ENCODE assay signal across 23 cellular contexts in genomic region chr12:113088037-113088436, GRCh38. TPM values are rescaled to one million over a fixed set of nuclear protein-coding genes. Genes with fewer than 3 reads are reported as not detected.
A peak's percentile ranks its signal among the peaks of the same experiment; 100 is the strongest.
DNase-seq lines count a peak whose midpoint lies in the region; ATAC-seq, FAIRE-seq and TF ChIP-seq lines count a peak whose summit lies in the region.
"Had no signal": no experiment of that assay in that cellular context is flagged by ENCODE, and none has a peak within 500 bp of the region (broad histone marks: within the 10 kb centered on the region; RNA-seq: fewer than 3 reads in every experiment).

No MANE protein-coding gene starts in this region.

- intact Hi-C loops in OCI-LY7 (cut with micrococcal nuclease; ENCODE audit: unreplicated experiment) = no loop called here

- peaks cover 96% of the 10 kb centered on the region for H3K4me1 Mint-ChIP-seq in activated naive CD4-positive, alpha-beta T cell treated with anti-CD3 and anti-CD28 coated beads, Interleukin-2, amount 50 U/mL, for 24 hours
- peaks cover 55% of the 10 kb centered on the region for H3K4me1 Mint-ChIP-seq in activated naive CD4-positive, alpha-beta T cell treated with anti-CD3 and anti-CD28 coated beads, Interleukin-2, amount 10 ng/mL, durations not matched to agents 7 days and 5 days
- peaks cover 86 to 100% of the 10 kb centered on the region in 2 donors for H3K4me1 Mint-ChIP-seq in stimulated activated naive B cell treated with anti-CD40 and anti-IgM and Interleukin-4, amounts not matched to agents 10 μg/mL and 1 μg/mL and 100 μg/mL, for 72 hours

- no peak overlapping the region for H2BK120ac ChIP-seq in H1 (replicated peaks; ENCODE audit: low read depth, low read length)

- peaks cover 4% of the 10 kb centered on the region for H3K36me3 Mint-ChIP-seq in activated naive CD4-positive, alpha-beta T cell treated with anti-CD3 and anti-CD28 coated beads, Interleukin-2, amount 50 U/mL, for 24 hours
- no peaks in the 10 kb centered on the region for H3K36me3 Mint-ChIP-seq in activated naive CD4-positive, alpha-beta T cell treated with anti-CD3 and anti-CD28 coated beads, Interleukin-2, amount 10 ng/mL, durations not matched to agents 7 days and 5 days
- peaks cover 84 to 93% of the 10 kb centered on the region in 2 donors for H3K36me3 Mint-ChIP-seq in stimulated activated naive B cell treated with anti-CD40 and anti-IgM and Interleukin-4, amounts not matched to agents 10 μg/mL and 1 μg/mL and 100 μg/mL, for 72 hours

- POLR2A ChIA-PET in OCI-LY7 (lab: Charles Lee) = interaction anchor here (0.7 kb wide), 1 partner anchor 242 kb away, joined by 3 read pairs; no protein-coding TSS in a partner anchor
- POLR2A ChIA-PET in H1 (lab: Charles Lee; ENCODE audit: partially characterized antibody) = interaction anchor here (0.9 kb wide), 1 partner anchor 17 kb away, joined by 3 read pairs; no protein-coding TSS in a partner anchor

- peak overlapping the region; percentile 72 for H3K4me3 Mint-ChIP-seq in activated naive CD4-positive, alpha-beta T cell treated with anti-CD3 and anti-CD28 coated beads, Interleukin-2, amount 50 U/mL, for 24 hours
- H3K4me3 Mint-ChIP-seq in activated naive CD4-positive, alpha-beta T cell treated with anti-CD3 and anti-CD28 coated beads, Interleukin-2, amount 10 ng/mL, durations not matched to agents 7 days and 5 days = no peak overlapping the region
- H3K4me3 Mint-ChIP-seq in stimulated activated naive B cell treated with anti-CD40 and anti-IgM and Interleukin-4, amounts not matched to agents 10 μg/mL and 1 μg/mL and 100 μg/mL, for 72 hours = peak overlapping the region; percentile 42 to 51

- no peak overlapping the region for H2AK5ac ChIP-seq in H1 (ENCODE audit: low read depth, low read length)

- H2BK5ac ChIP-seq in H1 (ENCODE audit: low read depth, low read length) = no peak overlapping the region

- H3K27me3 ChIP-seq in H1 (replicated peaks in 1 of 4; ENCODE audit: control insufficient read depth in 3 of 4, extremely low read depth in 1 of 4, insufficient read depth in 3 of 4, low read length in 3 of 4) = no peaks in the 10 kb centered on the region
- H3K27me3 ChIP-seq: ovary, Peyer's patch had no signal

- no peaks in the 10 kb centered on the region for H3K79me1 ChIP-seq in H1 (ENCODE audit: low read depth, low read length)

- H3K9me3 ChIP-seq in OCI-LY7 (ENCODE audit: low read length) (no peaks in the 10 kb centered on the region), H1 (ENCODE audit: insufficient read depth in 2 of 2, low read depth in 1 of 2, low read length in 1 of 2) (no peaks in the 10 kb centered on the region)
- H3K9me3 ChIP-seq: HAP-1, ovary, Peyer's patch, SK-N-SH, stomach had no signal

- 83% methylated on average over 3 of the region's 3 CpGs; no CpG with 5 or more reads in 1 of the 2 experiments for WGBS in H1 (ENCODE audit: extremely low coverage in 1 of 2, insufficient coverage in 1 of 2, insufficient read length in 1 of 2, insufficient replicate concordance in 2 of 2, low coverage in 1 of 2, low lambda C conversion rate in 2 of 2, missing lambda C conversion rate in 1 of 2), 2 experiments

- no peak for TF ChIP-seq RAD21 in H1 (IDR thresholded peaks at IDR 0.05 in 1 of 2, conservative IDR thresholded peaks at IDR 0.05 in 1 of 2; ENCODE audit: low read depth in 2 of 2, low read length in 2 of 2)

- H3K4me1 ChIP-seq in OCI-LY7 (ENCODE audit: insufficient read depth, low read length, poor library complexity, severe bottlenecking) = peaks cover 100% of the 10 kb centered on the region
- H3K4me1 ChIP-seq in H1 (replicated peaks in 1 of 4; ENCODE audit: control insufficient read depth in 3 of 4, insufficient read depth in 4 of 4, low read length in 3 of 4) = peaks cover 0 to 10% (median 7%) of the 10 kb centered on the region in 4 experiments; a peak in 5 of 7 replicates
- H3K4me1 ChIP-seq: HAP-1 had no signal

- H3K27ac ChIP-seq in OCI-LY7 (ENCODE audit: low read depth, low read length, poor library complexity, severe bottlenecking) = peak overlapping the region; percentile 97
- no peak overlapping the region for H3K27ac ChIP-seq in H1 (ENCODE audit: low read depth, low read length)
- H3K27ac ChIP-seq: ovary, stomach had no signal

- FAIRE-seq in H1 (lab: Jason Lieb, UNC) = no peak
- FAIRE-seq: endometrium, GM12892 had no signal

- no peak overlapping the region for H3K18ac ChIP-seq in H1 (ENCODE audit: extremely low read depth, low read length)

- H2BK12ac ChIP-seq in H1 (ENCODE audit: low read depth, low read length) = no peak overlapping the region

- H3K4me2 ChIP-seq in OCI-LY7 (ENCODE audit: low read length) = peak overlapping the region; percentile 79
- no peak overlapping the region for H3K4me2 ChIP-seq in H1 (ENCODE audit: insufficient read depth in 1 of 2, low read depth in 2 of 2, low read length in 2 of 2)
- H3K4me2 ChIP-seq: SK-N-SH had no signal

- no peak for TF ChIP-seq EP300 in H1 (IDR thresholded peaks at IDR 0.05; ENCODE audit: borderline replicate concordance in 1 of 2, low read depth in 2 of 2, low read length in 2 of 2)

- H3K36me3 ChIP-seq in OCI-LY7 (ENCODE audit: insufficient read depth, low read length) (peaks cover 99% of the 10 kb centered on the region), H1 (ENCODE audit: control insufficient read depth in 2 of 4, insufficient read depth in 4 of 4, low read length in 3 of 4) (no peaks in the 10 kb centered on the region)
- H3K36me3 ChIP-seq: HAP-1, ovary, Peyer's patch, stomach had no signal

- no peaks in the 10 kb centered on the region; the same call in 1 of the 2 replicates for H3K23me2 ChIP-seq in H1 (ENCODE audit: low read depth, low read length)

- no peak overlapping the region for H3K9ac ChIP-seq in H1 (replicated peaks in 1 of 4; ENCODE audit: extremely low read depth in 1 of 4, low read depth in 3 of 4, low read length in 3 of 4)
- H3K9ac ChIP-seq: SK-N-SH had no signal

- no peak overlapping the region for H4K8ac ChIP-seq in H1 (ENCODE audit: extremely low read depth, insufficient read depth, low read length)

- ATAC-seq in stimulated activated naive B cell treated with anti-CD40 and anti-IgM and Interleukin-4, amounts not matched to agents 10 μg/mL and 1 μg/mL and 100 μg/mL, for 72 hours (replicated peaks) = no peak
- ATAC-seq in HG03097 (IDR thresholded peaks at IDR 0.05; ENCODE audit: low FRiP score, unreplicated experiment) (no peak), HG02981 (IDR thresholded peaks at IDR 0.05; ENCODE audit: unreplicated experiment) (no peak)

- H3K23ac ChIP-seq in H1 (ENCODE audit: insufficient read length) = no peak overlapping the region

- H4K20me1 ChIP-seq in OCI-LY7 (ENCODE audit: insufficient read depth, low read length) (peaks cover 7% of the 10 kb centered on the region; the same call in 1 of the 2 replicates), H1 (replicated peaks in 1 of 2; ENCODE audit: control insufficient read depth in 1 of 2, insufficient read depth in 2 of 2, low read length in 2 of 2) (peaks cover 0 to 2% of the 10 kb centered on the region in 2 experiments)

- TF ChIP-seq POLR2A in H1 (IDR thresholded peaks at IDR 0.05; ENCODE audit: control extremely low read depth in 1 of 2, low read depth in 2 of 2, low read length in 2 of 2) = no peak

- no peak overlapping the region for H2BK20ac ChIP-seq in H1 (ENCODE audit: low read length)

- H2AFZ ChIP-seq in OCI-LY7 (ENCODE audit: low read length) (no peak overlapping the region), H1 (ENCODE audit: low read length) (no peak overlapping the region)

- peak overlapping the region; percentile 51 for H4K91ac ChIP-seq in H1 (replicated peaks; ENCODE audit: insufficient read length, low read length)

- no peaks in the 10 kb centered on the region for H3K9me2 ChIP-seq in OCI-LY7 (ENCODE audit: insufficient read depth, low read length)
- H3K9me2 ChIP-seq: SK-N-SH had no signal

- peaks cover 90% of the 10 kb centered on the region for H3K79me2 ChIP-seq in OCI-LY7 (ENCODE audit: insufficient read depth, low read depth, low read length)
- H3K79me2 ChIP-seq in H1 (ENCODE audit: control insufficient read depth in 1 of 2, insufficient read depth in 2 of 2, low read length in 2 of 2) = no peaks in the 10 kb centered on the region

- no peak for TF ChIP-seq CTCF in OCI-LY7 (conservative IDR thresholded peaks at IDR 0.05; ENCODE audit: low read length)
- TF ChIP-seq CTCF in H1 (IDR thresholded peaks at IDR 0.05; ENCODE audit: control extremely low read depth in 1 of 3, insufficient read depth in 1 of 3, low read depth in 1 of 3, low read length in 3 of 3) = no peak

- H2BK15ac ChIP-seq in H1 (ENCODE audit: low read length) = peak overlapping the region; percentile 65; the same call in 1 of the 2 replicates

- no TSS peak for BruUV-seq in OCI-LY7 (replicated peaks; lab: Mats Ljungman, UMichigan)

- CTCF ChIA-PET in activated naive CD4-positive, alpha-beta T cell treated with anti-CD3 and anti-CD28 coated beads, Interleukin-2, amount 10 ng/mL, durations not matched to agents 7 days and 5 days (lab: Charles Lee) = interaction anchor here (0.6 to 1.5 kb wide), 2 partner anchors 38 to 87 kb away, joined by 3 to 4 read pairs; no protein-coding TSS in a partner anchor
- CTCF ChIA-PET in OCI-LY7 (lab: Charles Lee; ENCODE audit: unreplicated experiment) = interaction anchor here (1.3 kb wide), 1 partner anchor 39 kb away, joined by 4 read pairs; no protein-coding TSS in a partner anchor
- CTCF ChIA-PET in H1 (lab: Charles Lee; ENCODE audit: partially characterized antibody) = interaction anchor here (1.1 to 1.6 kb wide), 4 partner anchors 8 to 81 kb away, joined by 3 to 5 read pairs (median 3); no protein-coding TSS in a partner anchor

- H3K4me3 ChIP-seq in OCI-LY7 (ENCODE audit: low read depth, low read length, poor library complexity, severe bottlenecking) = peak overlapping the region; percentile 37
- no peak overlapping the region for H3K4me3 ChIP-seq in H1 (ENCODE audit: extremely low read depth in 1 of 4, insufficient read depth in 2 of 4, low read depth in 3 of 4, low read length in 4 of 4)
- H3K4me3 ChIP-seq: HAP-1, ovary, Peyer's patch, stomach had no signal

- no peak for DNase-seq in activated naive CD4-positive, alpha-beta T cell treated with anti-CD3 and anti-CD28 coated beads, Interleukin-2, amount 10 ng/mL, durations not matched to agents 7 days and 5 days
- DNase-seq in OCI-LY7 (ENCODE audit: low spot score) = peak; percentile 48
- no peak for DNase-seq in H1 (ENCODE audit: low read depth in 1 of 2, low spot score in 2 of 2)
- no peak for DNase-seq in stimulated activated naive B cell treated with anti-CD40 and anti-IgM and Interleukin-4, amounts not matched to agents 10 μg/mL and 1 μg/mL and 100 μg/mL, for 72 hours
- no peak for DNase-seq in SHP77 (lab: John Stamatoyannopoulos, UW)
- DNase-seq: activated CD4-positive, alpha-beta T cell treated with anti-CD3 and anti-CD28 coated beads for 48 hours; activated naive CD4-positive, alpha-beta T cell treated with anti-CD3 and anti-CD28 coated beads for 36 hours; C1 segment of cervical spinal cord; DMS153; head of caudate nucleus; IMR-90; MV-4-11; NCI-H187 treated with DMSO at 0.1 percent for 48 hours; ovary; Peyer's patch; SK-N-SH; stomach had no signal

- no peak overlapping the region for H3K56ac ChIP-seq in H1 (replicated peaks; ENCODE audit: insufficient read length, low read depth, low read length)

- no peaks in the 10 kb centered on the region for H3K27me3 Mint-ChIP-seq in activated naive CD4-positive, alpha-beta T cell treated with anti-CD3 and anti-CD28 coated beads, Interleukin-2, amount 50 U/mL, for 24 hours
- H3K27me3 Mint-ChIP-seq in activated naive CD4-positive, alpha-beta T cell treated with anti-CD3 and anti-CD28 coated beads, Interleukin-2, amount 10 ng/mL, durations not matched to agents 7 days and 5 days = peaks cover 8% of the 10 kb centered on the region
- no peaks in the 10 kb centered on the region for H3K27me3 Mint-ChIP-seq in stimulated activated naive B cell treated with anti-CD40 and anti-IgM and Interleukin-4, amounts not matched to agents 10 μg/mL and 1 μg/mL and 100 μg/mL, for 72 hours

- no peak overlapping the region for H4K5ac ChIP-seq in H1 (ENCODE audit: insufficient read length, low read depth, low read length)

- H3K4ac ChIP-seq in H1 (replicated peaks; ENCODE audit: insufficient read length, low read depth, low read length) = no peak overlapping the region

- H3K14ac ChIP-seq in H1 (ENCODE audit: insufficient read length) = no peak overlapping the region

- H3K9me3 Mint-ChIP-seq in activated naive CD4-positive, alpha-beta T cell treated with anti-CD3 and anti-CD28 coated beads, Interleukin-2, amount 50 U/mL, for 24 hours = no peaks in the 10 kb centered on the region
- H3K9me3 Mint-ChIP-seq in activated naive CD4-positive, alpha-beta T cell treated with anti-CD3 and anti-CD28 coated beads, Interleukin-2, amount 10 ng/mL, durations not matched to agents 7 days and 5 days = no peaks in the 10 kb centered on the region
- H3K9me3 Mint-ChIP-seq in stimulated activated naive B cell treated with anti-CD40 and anti-IgM and Interleukin-4, amounts not matched to agents 10 μg/mL and 1 μg/mL and 100 μg/mL, for 72 hours = no peaks in the 10 kb centered on the region

- peak overlapping the region; percentile 74 for H3K27ac Mint-ChIP-seq in activated naive CD4-positive, alpha-beta T cell treated with anti-CD3 and anti-CD28 coated beads, Interleukin-2, amount 50 U/mL, for 24 hours
- no peak overlapping the region for H3K27ac Mint-ChIP-seq in activated naive CD4-positive, alpha-beta T cell treated with anti-CD3 and anti-CD28 coated beads, Interleukin-2, amount 10 ng/mL, durations not matched to agents 7 days and 5 days
- H3K27ac Mint-ChIP-seq in stimulated activated naive B cell treated with anti-CD40 and anti-IgM and Interleukin-4, amounts not matched to agents 10 μg/mL and 1 μg/mL and 100 μg/mL, for 72 hours = peak overlapping the region; percentile 93

RNA-seq across cellular contexts. Expression of gene DTX1, which starts 31.5 kb away (rescaled TPM):
- total RNA-seq in OCI-LY7 (2014; rRNA removed; shearing (Covaris generic)) = 263 and 293 TPM in 2 replicates
- 510 and 535 TPM in 2 replicates for total RNA-seq in OCI-LY7 (2022)
- total RNA-seq in H1 (2021; fragmentation: NEBNext Ultra II Directional; extraction: Animal tissue kit (Norgen Biotek cat#: 25700)) = 6.9 and 8.6 TPM in 2 replicates
- polyA plus RNA-seq in H1 (2011; rRNA removed) = 4.7 and 7.0 TPM in 2 replicates
- polyA plus RNA-seq in H1 (2011; cell fraction: cytosol; rRNA removed) = 5.3 TPM
- 7.4 TPM for polyA plus RNA-seq in H1 (2011; cell fraction: nucleus; rRNA removed)
- polyA plus RNA-seq in H1 (2012, experiment 1 of 2) = 4.1 to 7.7 TPM (median 6.1 TPM) in 4 replicates
- polyA plus RNA-seq in H1 (2012, experiment 2 of 2) = 6.5 TPM
- 4.9 TPM for polyA plus RNA-seq in H1 (2013, experiment 1 of 2)
- polyA plus RNA-seq in H1 (2013, experiment 2 of 2) = 4.6 TPM
- polyA minus RNA-seq in H1 (2011; rRNA and poly(A)+ RNA removed) = 3.0 and 3.6 TPM in 2 replicates
- polyA minus RNA-seq in H1 (2011; cell fraction: cytosol; rRNA and poly(A)+ RNA removed) = 5.7 TPM
- 3.8 TPM for polyA minus RNA-seq in H1 (2011; cell fraction: nucleus; rRNA and poly(A)+ RNA removed)
- total RNA-seq: IMR-90 had no signal
- polyA plus RNA-seq: IMR-90 had no signal

RNA-seq across cellular contexts. Expression of gene RASAL1, which starts 47.5 kb away (rescaled TPM):
- total RNA-seq in OCI-LY7 (2014; rRNA removed; shearing (Covaris generic)) = 69.1 and 89.1 TPM in 2 replicates
- total RNA-seq in OCI-LY7 (2022) = 67.5 and 74.4 TPM in 2 replicates
- total RNA-seq in H1 (2021; fragmentation: NEBNext Ultra II Directional; extraction: Animal tissue kit (Norgen Biotek cat#: 25700)) = 5.0 and 6.4 TPM in 2 replicates
- polyA plus RNA-seq in H1 (2011; rRNA removed) = 3.7 and 5.9 TPM in 2 replicates
- 5.3 TPM for polyA plus RNA-seq in H1 (2011; cell fraction: cytosol; rRNA removed)
- polyA plus RNA-seq in H1 (2011; cell fraction: nucleus; rRNA removed) = 11.4 TPM
- 2.7 to 5.6 TPM (median 4.5 TPM) in 4 replicates for polyA plus RNA-seq in H1 (2012, experiment 1 of 2)
- 3.6 TPM for polyA plus RNA-seq in H1 (2012, experiment 2 of 2)
- 2.6 TPM for polyA plus RNA-seq in H1 (2013, experiment 1 of 2)
- polyA plus RNA-seq in H1 (2013, experiment 2 of 2) = 2.9 TPM
- 2.3 and 3.4 TPM in 2 replicates for polyA minus RNA-seq in H1 (2011; rRNA and poly(A)+ RNA removed)
- polyA minus RNA-seq in H1 (2011; cell fraction: cytosol; rRNA and poly(A)+ RNA removed) = 2.6 TPM
- 6.4 TPM for polyA minus RNA-seq in H1 (2011; cell fraction: nucleus; rRNA and poly(A)+ RNA removed)
- total RNA-seq: IMR-90 had no signal
- polyA plus RNA-seq: IMR-90, SK-N-SH had no signal

Comparison
In these comparisons a context has a peak if more than half of its experiments do, and no peak if none do; other contexts are left out.
1. RNA of gene DTX1, which starts 31.5 kb away (total RNA-seq): 263 to 535 TPM in OCI-LY7; 6.9 to 8.6 TPM in H1; every median in the first group is over 10 times any median in the second.